ENCODE assay signal across 33 cellular contexts in the genomic region with DNA sequence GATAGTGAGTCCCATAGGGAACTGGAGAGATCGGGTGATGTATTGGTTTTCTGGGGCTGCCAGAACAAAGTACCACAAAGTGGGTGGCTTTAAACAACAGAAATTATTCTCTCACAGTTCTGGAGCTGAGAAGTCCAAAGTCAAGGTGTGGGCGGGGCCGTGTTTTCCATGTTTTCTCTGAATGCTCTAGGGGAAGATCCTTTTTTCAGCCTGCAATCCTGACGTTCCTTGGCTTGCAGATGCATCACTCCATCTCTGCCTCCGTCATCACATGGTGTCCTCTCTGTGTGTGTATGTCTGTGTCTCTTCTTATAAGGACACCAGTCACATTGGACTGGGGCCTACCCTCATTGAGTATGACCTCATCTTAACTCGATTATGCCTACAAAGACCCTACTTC. TPM values are rescaled to one million over a fixed set of nuclear protein-coding genes. Genes with fewer than 3 reads are reported as not detected.
"Had no signal": no experiment of that assay in that cellular context is flagged by ENCODE, and none has a peak within 500 bp of the region (broad histone marks: within the 10 kb centered on the region; RNA-seq: fewer than 3 reads in every experiment).

No MANE protein-coding gene starts in this region.

- H3K27ac ChIP-seq: adrenal gland, ascending aorta, brain microvascular endothelial cell, cardiac muscle cell, epithelial cell of prostate, esophagus squamous epithelium, gastroesophageal sphincter had no signal

- H3K4me3 ChIP-seq: adrenal gland, ascending aorta, cardiac muscle cell, esophagus squamous epithelium, gastroesophageal sphincter had no signal

- H3K36me3 Mint-ChIP-seq: activated CD4-positive, alpha-beta memory T cell treated with anti-CD3 and anti-CD28 coated beads for 36 hours; activated CD8-positive, alpha-beta memory T cell treated with anti-CD3 and anti-CD28 coated beads, Interleukin-2, amount 10 ng/mL, durations not matched to agents 7 days and 5 days; activated naive CD4-positive, alpha-beta T cell treated with anti-CD3 and anti-CD28 coated beads, Interleukin-2, amount 50 U/mL, for 24 hours; activated naive CD8-positive, alpha-beta T cell treated with anti-CD3 and anti-CD28 coated beads for 36 hours had no signal

- H3K27me3 ChIP-seq: ascending aorta, brain microvascular endothelial cell, cardiac muscle cell, esophagus squamous epithelium, gastroesophageal sphincter had no signal

- H3K4me1 ChIP-seq: adrenal gland, ascending aorta had no signal

- H3K27me3 Mint-ChIP-seq: activated CD4-positive, alpha-beta memory T cell treated with anti-CD3 and anti-CD28 coated beads for 36 hours; activated CD4-positive, alpha-beta T cell treated with anti-CD3 and anti-CD28 coated beads, Interleukin-2, amount 10 ng/mL, durations not matched to agents 24 days and 14 days; activated naive CD4-positive, alpha-beta T cell treated with anti-CD3 and anti-CD28 coated beads, Interleukin-2, amount 50 U/mL, for 24 hours; activated naive CD8-positive, alpha-beta T cell treated with anti-CD3 and anti-CD28 coated beads for 36 hours had no signal

- H3K36me3 ChIP-seq: adrenal gland, ascending aorta, brain microvascular endothelial cell, cardiac muscle cell, esophagus squamous epithelium, gastroesophageal sphincter had no signal

- H3K4me1 Mint-ChIP-seq: activated CD4-positive, alpha-beta T cell treated with anti-CD3 and anti-CD28 coated beads for 36 hours; activated CD4-positive, alpha-beta T cell treated with anti-CD3 and anti-CD28 coated beads, Interleukin-2, amount 10 ng/mL, durations not matched to agents 24 days and 14 days; activated CD8-positive, alpha-beta memory T cell treated with anti-CD3 and anti-CD28 coated beads, Interleukin-2, amount 10 ng/mL, durations not matched to agents 7 days and 5 days; activated naive CD4-positive, alpha-beta T cell treated with anti-CD3 and anti-CD28 coated beads, Interleukin-2, amount 50 U/mL, for 24 hours; activated naive CD8-positive, alpha-beta T cell treated with anti-CD3 and anti-CD28 coated beads for 36 hours; activated naive CD8-positive, alpha-beta T cell treated with anti-CD3 and anti-CD28 coated beads, Interleukin-2, amount 50 U/mL, for 24 hours; central memory CD8-positive, alpha-beta T cell had no signal

- H3K9me3 Mint-ChIP-seq: activated CD4-positive, alpha-beta memory T cell treated with anti-CD3 and anti-CD28 coated beads for 36 hours; activated CD4-positive, alpha-beta T cell treated with anti-CD3 and anti-CD28 coated beads, Interleukin-2, amount 10 ng/mL, durations not matched to agents 24 days and 14 days; activated naive CD4-positive, alpha-beta T cell treated with anti-CD3 and anti-CD28 coated beads for 36 hours; activated naive CD4-positive, alpha-beta T cell treated with anti-CD3 and anti-CD28 coated beads, Interleukin-2, amount 50 U/mL, for 24 hours; activated naive CD8-positive, alpha-beta T cell treated with anti-CD3 and anti-CD28 coated beads for 36 hours; activated naive CD8-positive, alpha-beta T cell treated with anti-CD3 and anti-CD28 coated beads, Interleukin-2, amount 50 U/mL, for 24 hours; activated T-helper 1 cell treated with anti-CD3 and anti-CD28 coated beads, Interleukin-12 subunit alpha, Interleukin-12 subunit beta, Interleukin-2, Interleukin-4 antibody, amounts not matched to agents 30 ng/mL and 10 ng/mL and 1 ng/mL, durations not matched to agents 14 hours and 24 hours and 36 hours; activated T-helper 2 cell treated with anti-CD3 and anti-CD28 coated beads, Interferon-gamma antibody, Interleukin-2, Interleukin-4, amounts not matched to agents 10 μg/mL and 5 μg/mL and 100 μg/mL, durations not matched to agents 14 hours and 24 hours and 36 hours; central memory CD8-positive, alpha-beta T cell had no signal

- DNase-seq: activated CD4-positive, alpha-beta memory T cell treated with anti-CD3 and anti-CD28 coated beads for 36 hours; activated CD4-positive, alpha-beta T cell treated with anti-CD3 and anti-CD28 coated beads for 36 hours; activated CD4-positive, alpha-beta T cell treated with anti-CD3 and anti-CD28 coated beads, Interleukin-2, amount 10 ng/mL, durations not matched to agents 24 days and 14 days; activated CD4-positive, CD25-positive, alpha-beta regulatory T cell; activated CD4-positive, CD25-positive, alpha-beta regulatory T cell treated with anti-CD3 and anti-CD28 coated beads, Interleukin-2, amount 50 U/mL, for 72 hours; activated CD8-positive, alpha-beta memory T cell treated with anti-CD3 and anti-CD28 coated beads, Interleukin-2, amount 10 ng/mL, durations not matched to agents 7 days and 5 days; activated CD8-positive, alpha-beta memory T cell treated with anti-CD3 and anti-CD28 coated beads, Interleukin-2, amount 50 U/mL, for 4 hours; activated CD8-positive, alpha-beta T cell treated with anti-CD3 and anti-CD28 coated beads, Interleukin-2, amount 10 ng/mL, durations not matched to agents 7 days and 5 days; activated effector memory CD4-positive, alpha-beta T cell treated with anti-CD3 and anti-CD28 coated beads, Interleukin-2, amount 50 U/mL, for 16 hours; activated naive CD4-positive, alpha-beta T cell treated with anti-CD3 and anti-CD28 coated beads for 36 hours; activated naive CD8-positive, alpha-beta T cell treated with anti-CD3 and anti-CD28 coated beads for 36 hours; activated naive CD8-positive, alpha-beta T cell treated with anti-CD3 and anti-CD28 coated beads, Interleukin-2, amount 50 U/mL, for 24 hours; activated T-cell treated with anti-CD3 and anti-CD28 coated beads, Interleukin-2, amount 50 U/mL, for 1 hour; activated T-cell treated with anti-CD3 and anti-CD28 coated beads, Interleukin-2, amount 50 U/mL, for 48 hours; brain microvascular endothelial cell; cortex of kidney; dermis blood vessel endothelial cell; effector CD8-positive, alpha-beta T cell; esophagus squamous epithelium; foreskin melanocyte; T-helper 2 cell had no signal

- H3K9me3 ChIP-seq: adrenal gland, ascending aorta, esophagus squamous epithelium, gastroesophageal sphincter had no signal

- H3K27ac Mint-ChIP-seq: activated CD4-positive, alpha-beta memory T cell treated with anti-CD3 and anti-CD28 coated beads for 36 hours; activated CD4-positive, alpha-beta T cell treated with anti-CD3 and anti-CD28 coated beads for 36 hours; activated CD4-positive, alpha-beta T cell treated with anti-CD3 and anti-CD28 coated beads, Interleukin-2, amount 10 ng/mL, durations not matched to agents 24 days and 14 days; activated CD8-positive, alpha-beta memory T cell treated with anti-CD3 and anti-CD28 coated beads, Interleukin-2, amount 10 ng/mL, durations not matched to agents 7 days and 5 days; activated CD8-positive, alpha-beta T cell treated with anti-CD3 and anti-CD28 coated beads, Interleukin-2, amount 10 ng/mL, durations not matched to agents 7 days and 5 days; activated naive CD4-positive, alpha-beta T cell treated with anti-CD3 and anti-CD28 coated beads for 36 hours; activated naive CD4-positive, alpha-beta T cell treated with anti-CD3 and anti-CD28 coated beads, Interleukin-2, amount 50 U/mL, for 24 hours; activated naive CD8-positive, alpha-beta T cell treated with anti-CD3 and anti-CD28 coated beads for 36 hours; activated naive CD8-positive, alpha-beta T cell treated with anti-CD3 and anti-CD28 coated beads, Interleukin-2, amount 50 U/mL, for 24 hours; activated T-helper 1 cell treated with anti-CD3 and anti-CD28 coated beads, Interleukin-12 subunit alpha, Interleukin-12 subunit beta, Interleukin-2, Interleukin-4 antibody, amounts not matched to agents 30 ng/mL and 10 ng/mL and 1 ng/mL, durations not matched to agents 14 hours and 24 hours and 36 hours; activated T-helper 2 cell treated with anti-CD3 and anti-CD28 coated beads, Interferon-gamma antibody, Interleukin-2, Interleukin-4, amounts not matched to agents 10 μg/mL and 5 μg/mL and 100 μg/mL, durations not matched to agents 14 hours and 24 hours and 36 hours had no signal

- H3K4me3 Mint-ChIP-seq: activated CD4-positive, alpha-beta memory T cell treated with anti-CD3 and anti-CD28 coated beads for 36 hours; activated CD4-positive, alpha-beta T cell treated with anti-CD3 and anti-CD28 coated beads for 36 hours; activated CD4-positive, alpha-beta T cell treated with anti-CD3 and anti-CD28 coated beads, Interleukin-2, amount 10 ng/mL, durations not matched to agents 24 days and 14 days; activated CD8-positive, alpha-beta memory T cell treated with anti-CD3 and anti-CD28 coated beads, Interleukin-2, amount 10 ng/mL, durations not matched to agents 7 days and 5 days; activated CD8-positive, alpha-beta T cell treated with anti-CD3 and anti-CD28 coated beads, Interleukin-2, amount 10 ng/mL, durations not matched to agents 7 days and 5 days; activated naive CD4-positive, alpha-beta T cell treated with anti-CD3 and anti-CD28 coated beads for 36 hours; activated naive CD4-positive, alpha-beta T cell treated with anti-CD3 and anti-CD28 coated beads, Interleukin-2, amount 50 U/mL, for 24 hours; activated naive CD8-positive, alpha-beta T cell treated with anti-CD3 and anti-CD28 coated beads for 36 hours; activated naive CD8-positive, alpha-beta T cell treated with anti-CD3 and anti-CD28 coated beads, Interleukin-2, amount 50 U/mL, for 24 hours; activated T-helper 1 cell treated with anti-CD3 and anti-CD28 coated beads, Interleukin-12 subunit alpha, Interleukin-12 subunit beta, Interleukin-2, Interleukin-4 antibody, amounts not matched to agents 30 ng/mL and 10 ng/mL and 1 ng/mL, durations not matched to agents 14 hours and 24 hours and 36 hours; central memory CD8-positive, alpha-beta T cell had no signal

- ATAC-seq: activated CD4-positive, alpha-beta T cell treated with anti-CD3 and anti-CD28 coated beads for 36 hours; activated CD8-positive, alpha-beta memory T cell treated with anti-CD3 and anti-CD28 coated beads, Interleukin-2, amount 10 ng/mL, durations not matched to agents 7 days and 5 days; activated CD8-positive, alpha-beta T cell treated with anti-CD3 and anti-CD28 coated beads, Interleukin-2, amount 10 ng/mL, durations not matched to agents 7 days and 5 days; activated naive CD8-positive, alpha-beta T cell treated with anti-CD3 and anti-CD28 coated beads, Interleukin-2, amount 50 U/mL, for 24 hours; gastroesophageal sphincter had no signal

RNA-seq across cellular contexts. Expression of a gene that starts 7.9 kb away (rescaled TPM):
- total RNA-seq: activated CD4-positive, alpha-beta memory T cell treated with anti-CD3 and anti-CD28 coated beads for 36 hours; activated CD4-positive, alpha-beta T cell treated with anti-CD3 and anti-CD28 coated beads, Interleukin-2, amount 10 ng/mL, durations not matched to agents 24 days and 14 days; activated CD8-positive, alpha-beta memory T cell treated with anti-CD3 and anti-CD28 coated beads for 36 hours; activated CD8-positive, alpha-beta memory T cell treated with anti-CD3 and anti-CD28 coated beads, Interleukin-2, amount 10 ng/mL, durations not matched to agents 7 days and 5 days; activated CD8-positive, alpha-beta T cell treated with anti-CD3 and anti-CD28 coated beads, Interleukin-2, amount 10 ng/mL, durations not matched to agents 7 days and 5 days; activated naive CD4-positive, alpha-beta T cell treated with anti-CD3 and anti-CD28 coated beads for 36 hours; activated naive CD8-positive, alpha-beta T cell treated with anti-CD3 and anti-CD28 coated beads for 36 hours; activated T-helper 1 cell treated with anti-CD3 and anti-CD28 coated beads, Interleukin-12 subunit alpha, Interleukin-12 subunit beta, Interleukin-2, Interleukin-4 antibody, amounts not matched to agents 30 ng/mL and 10 ng/mL and 1 ng/mL, durations not matched to agents 14 hours and 24 hours and 36 hours; activated T-helper 2 cell treated with anti-CD3 and anti-CD28 coated beads, Interferon-gamma antibody, Interleukin-2, Interleukin-4, amounts not matched to agents 10 μg/mL and 5 μg/mL and 100 μg/mL, durations not matched to agents 14 hours and 24 hours and 36 hours; endothelial cell of umbilical vein; T-helper 1 cell treated with Interleukin-12 subunit alpha and Interleukin-12 subunit beta and Interleukin-4 antibody, amounts not matched to agents 30 ng/mL and 1 ng/mL, for 36 hours had no signal
